ENCODE assay signal across 1 cellular context in the genomic region with DNA sequence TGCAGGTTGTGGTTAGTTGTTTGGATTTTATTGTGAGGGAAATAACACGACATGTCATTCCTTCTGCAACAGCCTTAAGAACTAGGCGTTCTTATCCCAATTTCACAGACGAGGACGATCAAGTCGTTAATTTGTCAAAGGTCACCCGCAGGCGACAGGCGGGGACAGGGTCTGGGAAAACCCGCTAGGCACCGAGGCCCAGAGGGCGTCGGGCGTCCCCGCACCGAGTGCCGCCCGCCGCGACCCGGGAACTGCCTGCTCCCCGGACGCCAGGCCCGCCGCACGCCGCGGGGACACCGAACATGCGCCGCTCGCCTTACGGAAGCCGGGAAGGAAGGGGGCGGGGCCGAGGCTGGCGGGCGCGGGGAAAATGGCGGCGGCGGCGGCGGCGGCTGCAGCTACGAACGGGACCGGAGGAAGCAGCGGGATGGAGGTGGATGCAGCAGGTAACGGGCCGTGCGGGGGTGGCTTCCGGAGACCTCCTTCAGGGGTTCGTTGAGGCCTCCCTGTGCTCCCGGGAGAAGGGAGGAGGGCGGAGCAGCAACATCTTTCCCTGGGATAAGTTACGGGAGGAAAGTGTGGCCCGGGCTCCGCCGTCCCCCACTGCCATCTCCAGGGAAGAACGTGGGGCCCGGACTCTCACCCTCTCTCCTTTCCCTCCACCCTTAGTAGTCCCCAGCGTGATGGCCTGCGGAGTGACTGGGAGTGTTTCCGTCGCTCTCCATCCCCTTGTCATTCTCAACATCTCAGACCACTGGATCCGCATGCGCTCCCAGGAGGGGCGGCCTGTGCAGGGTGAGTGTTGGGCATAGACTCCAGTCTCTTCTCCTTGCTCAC.
A peak's percentile ranks its signal among the peaks of the same experiment; 100 is the strongest.
TF ChIP-seq lines count a peak whose summit lies in the region.

A gene (plus strand): TSS at position 349 of the 837 bp plus-strand sequence. CDS start 22 bp downstream, at position 371.

TF ChIP-seq in K562, 482 proteins besides CTCF, POLR2A, EP300 and RAD21 (continued from another document and continues in another):
- TF ChIP-seq, protein P1, sequence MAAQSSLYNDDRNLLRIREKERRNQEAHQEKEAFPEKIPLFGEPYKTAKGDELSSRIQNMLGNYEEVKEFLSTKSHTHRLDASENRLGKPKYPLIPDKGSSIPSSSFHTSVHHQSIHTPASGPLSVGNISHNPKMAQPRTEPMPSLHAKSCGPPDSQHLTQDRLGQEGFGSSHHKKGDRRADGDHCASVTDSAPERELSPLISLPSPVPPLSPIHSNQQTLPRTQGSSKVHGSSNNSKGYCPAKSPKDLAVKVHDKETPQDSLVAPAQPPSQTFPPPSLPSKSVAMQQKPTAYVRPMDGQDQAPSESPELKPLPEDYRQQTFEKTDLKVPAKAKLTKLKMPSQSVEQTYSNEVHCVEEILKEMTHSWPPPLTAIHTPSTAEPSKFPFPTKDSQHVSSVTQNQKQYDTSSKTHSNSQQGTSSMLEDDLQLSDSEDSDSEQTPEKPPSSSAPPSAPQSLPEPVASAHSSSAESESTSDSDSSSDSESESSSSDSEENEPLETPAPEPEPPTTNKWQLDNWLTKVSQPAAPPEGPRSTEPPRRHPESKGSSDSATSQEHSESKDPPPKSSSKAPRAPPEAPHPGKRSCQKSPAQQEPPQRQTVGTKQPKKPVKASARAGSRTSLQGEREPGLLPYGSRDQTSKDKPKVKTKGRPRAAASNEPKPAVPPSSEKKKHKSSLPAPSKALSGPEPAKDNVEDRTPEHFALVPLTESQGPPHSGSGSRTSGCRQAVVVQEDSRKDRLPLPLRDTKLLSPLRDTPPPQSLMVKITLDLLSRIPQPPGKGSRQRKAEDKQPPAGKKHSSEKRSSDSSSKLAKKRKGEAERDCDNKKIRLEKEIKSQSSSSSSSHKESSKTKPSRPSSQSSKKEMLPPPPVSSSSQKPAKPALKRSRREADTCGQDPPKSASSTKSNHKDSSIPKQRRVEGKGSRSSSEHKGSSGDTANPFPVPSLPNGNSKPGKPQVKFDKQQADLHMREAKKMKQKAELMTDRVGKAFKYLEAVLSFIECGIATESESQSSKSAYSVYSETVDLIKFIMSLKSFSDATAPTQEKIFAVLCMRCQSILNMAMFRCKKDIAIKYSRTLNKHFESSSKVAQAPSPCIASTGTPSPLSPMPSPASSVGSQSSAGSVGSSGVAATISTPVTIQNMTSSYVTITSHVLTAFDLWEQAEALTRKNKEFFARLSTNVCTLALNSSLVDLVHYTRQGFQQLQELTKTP (IDR thresholded peaks at IDR 0.05; ENCODE audit: low read depth in 1 of 2, partially characterized antibody in 2 of 2) = no peak
- TF ChIP-seq SRSF3 (IDR thresholded peaks at IDR 0.05; ENCODE audit: insufficient read depth, low read length) (no peak; the same call in 1 of the 2 replicates), ZBTB8A (IDR thresholded peaks at IDR 0.05; ENCODE audit: partially characterized antibody) (no peak), ZNF175 (CRISPR knock-in tag; IDR thresholded peaks at IDR 0.05; ENCODE audit: low read depth) (peak; percentile 60; the same call in 1 of the 2 replicates), ZBED1 (IDR thresholded peaks at IDR 0.05) (0 out of 2 replicates have a peak, but pooled peaks have one; percentile 70), FOSL1 (tag; conservative IDR thresholded peaks at IDR 0.05) (peak; percentile 39; the same call in 1 of the 2 replicates), ZC3H8 (IDR thresholded peaks at IDR 0.05) (no peak), NCOA4 (IDR thresholded peaks at IDR 0.05; ENCODE audit: partially characterized antibody) (no peak), ZNF384 (IDR thresholded peaks at IDR 0.05; ENCODE audit: low read depth, low read length) (no peak; the same call in none of the 2 replicates), CBFB (CRISPR knock-in tag; IDR thresholded peaks at IDR 0.05) (no peak), RBM15 (IDR thresholded peaks at IDR 0.05; ENCODE audit: insufficient read depth, low read length) (no peak), SNRNP70 (optimal IDR thresholded peaks at IDR 0.05; ENCODE audit: low read depth, low read length) (no peak), ZNF23 (CRISPR knock-in tag; IDR thresholded peaks at IDR 0.05) (no peak), STAT5A (IDR thresholded peaks at IDR 0.05; ENCODE audit: borderline replicate concordance, low read length) (no peak), NRF1 (conservative IDR thresholded peaks at IDR 0.05 in 1 of 2, IDR thresholded peaks at IDR 0.05 in 1 of 2) (peak; percentile 87 to 89), TAF1 (IDR thresholded peaks at IDR 0.05; ENCODE audit: control insufficient read depth, extremely low read depth, insufficient read depth, low read length, severe bottlenecking) (peak; percentile 98), TBP (optimal IDR thresholded peaks at IDR 0.05; ENCODE audit: low read depth, low read length) (no peak)
- TF ChIP-seq, protein P2, sequence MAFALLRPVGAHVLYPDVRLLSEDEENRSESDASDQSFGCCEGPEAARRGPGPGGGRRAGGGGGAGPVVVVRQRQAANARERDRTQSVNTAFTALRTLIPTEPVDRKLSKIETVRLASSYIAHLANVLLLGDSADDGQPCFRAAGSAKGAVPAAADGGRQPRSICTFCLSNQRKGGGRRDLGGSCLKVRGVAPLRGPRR (CRISPR knock-in tag; IDR thresholded peaks at IDR 0.05) = peak; percentile 73; the same call in 1 of the 2 replicates
- TF ChIP-seq, protein P3, sequence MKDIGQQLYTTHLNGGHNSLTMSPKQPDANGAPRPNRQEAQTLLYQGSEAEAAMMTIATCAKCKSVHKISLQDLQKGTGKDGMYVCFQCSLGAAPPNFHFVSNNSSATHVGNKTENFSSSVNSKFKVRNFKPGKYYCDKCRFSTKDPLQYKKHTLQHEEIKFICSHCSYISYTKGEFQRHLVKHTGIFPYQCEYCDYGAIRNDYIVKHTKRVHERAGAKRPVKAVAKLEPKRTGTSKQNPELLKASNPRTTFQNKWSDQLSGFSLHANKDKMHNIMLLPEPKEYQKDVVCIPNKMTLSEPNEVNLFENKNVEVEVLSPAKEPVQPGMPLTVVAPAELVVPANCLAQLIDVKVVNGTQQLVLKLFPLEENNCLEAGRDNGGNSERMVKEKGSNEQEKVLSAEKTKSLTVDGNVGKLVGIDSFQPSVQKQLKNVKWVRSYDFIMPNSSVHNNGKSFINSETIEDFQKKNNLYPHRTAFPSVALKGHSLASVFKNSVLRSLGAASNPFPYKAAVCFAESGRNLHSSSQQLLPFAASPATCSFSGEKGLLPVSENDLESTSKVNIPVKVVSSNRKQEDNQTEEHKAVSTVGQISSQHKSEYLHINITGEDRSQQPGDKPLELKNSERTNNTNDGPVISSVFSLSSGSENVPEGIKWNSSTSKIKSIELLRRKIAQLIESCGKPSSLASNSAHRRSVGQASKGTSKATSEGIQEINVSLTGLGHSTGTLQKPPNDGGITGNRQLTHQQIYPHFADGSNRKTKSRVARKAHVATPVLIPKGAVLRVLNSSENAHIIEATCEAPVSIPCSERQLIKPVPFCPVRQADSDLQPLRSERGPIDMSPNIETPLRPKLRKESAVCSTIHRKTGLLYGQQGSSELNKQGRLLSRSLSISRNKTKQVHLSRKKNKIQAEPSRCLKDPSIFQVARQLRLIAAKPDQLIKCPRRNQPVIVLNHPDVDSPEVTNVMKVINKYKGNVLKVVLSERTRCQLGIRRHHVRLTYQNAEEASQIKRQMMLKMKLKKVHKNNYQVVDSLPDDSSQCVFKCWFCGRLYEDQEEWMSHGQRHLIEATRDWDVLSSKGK (CRISPR knock-in tag; IDR thresholded peaks at IDR 0.05) = no peak
- TF ChIP-seq, protein P4, sequence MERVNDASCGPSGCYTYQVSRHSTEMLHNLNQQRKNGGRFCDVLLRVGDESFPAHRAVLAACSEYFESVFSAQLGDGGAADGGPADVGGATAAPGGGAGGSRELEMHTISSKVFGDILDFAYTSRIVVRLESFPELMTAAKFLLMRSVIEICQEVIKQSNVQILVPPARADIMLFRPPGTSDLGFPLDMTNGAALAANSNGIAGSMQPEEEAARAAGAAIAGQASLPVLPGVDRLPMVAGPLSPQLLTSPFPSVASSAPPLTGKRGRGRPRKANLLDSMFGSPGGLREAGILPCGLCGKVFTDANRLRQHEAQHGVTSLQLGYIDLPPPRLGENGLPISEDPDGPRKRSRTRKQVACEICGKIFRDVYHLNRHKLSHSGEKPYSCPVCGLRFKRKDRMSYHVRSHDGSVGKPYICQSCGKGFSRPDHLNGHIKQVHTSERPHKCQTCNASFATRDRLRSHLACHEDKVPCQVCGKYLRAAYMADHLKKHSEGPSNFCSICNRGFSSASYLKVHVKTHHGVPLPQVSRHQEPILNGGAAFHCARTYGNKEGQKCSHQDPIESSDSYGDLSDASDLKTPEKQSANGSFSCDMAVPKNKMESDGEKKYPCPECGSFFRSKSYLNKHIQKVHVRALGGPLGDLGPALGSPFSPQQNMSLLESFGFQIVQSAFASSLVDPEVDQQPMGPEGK (CRISPR knock-in tag; IDR thresholded peaks at IDR 0.05; ENCODE audit: borderline replicate concordance) = no peak
- TF ChIP-seq, protein P5, sequence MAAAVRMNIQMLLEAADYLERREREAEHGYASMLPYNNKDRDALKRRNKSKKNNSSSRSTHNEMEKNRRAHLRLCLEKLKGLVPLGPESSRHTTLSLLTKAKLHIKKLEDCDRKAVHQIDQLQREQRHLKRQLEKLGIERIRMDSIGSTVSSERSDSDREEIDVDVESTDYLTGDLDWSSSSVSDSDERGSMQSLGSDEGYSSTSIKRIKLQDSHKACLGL (CRISPR knock-in tag; IDR thresholded peaks at IDR 0.05; ENCODE audit: borderline replicate concordance, poor library complexity, severe bottlenecking) = peak; percentile 41
- TF ChIP-seq, protein P6, sequence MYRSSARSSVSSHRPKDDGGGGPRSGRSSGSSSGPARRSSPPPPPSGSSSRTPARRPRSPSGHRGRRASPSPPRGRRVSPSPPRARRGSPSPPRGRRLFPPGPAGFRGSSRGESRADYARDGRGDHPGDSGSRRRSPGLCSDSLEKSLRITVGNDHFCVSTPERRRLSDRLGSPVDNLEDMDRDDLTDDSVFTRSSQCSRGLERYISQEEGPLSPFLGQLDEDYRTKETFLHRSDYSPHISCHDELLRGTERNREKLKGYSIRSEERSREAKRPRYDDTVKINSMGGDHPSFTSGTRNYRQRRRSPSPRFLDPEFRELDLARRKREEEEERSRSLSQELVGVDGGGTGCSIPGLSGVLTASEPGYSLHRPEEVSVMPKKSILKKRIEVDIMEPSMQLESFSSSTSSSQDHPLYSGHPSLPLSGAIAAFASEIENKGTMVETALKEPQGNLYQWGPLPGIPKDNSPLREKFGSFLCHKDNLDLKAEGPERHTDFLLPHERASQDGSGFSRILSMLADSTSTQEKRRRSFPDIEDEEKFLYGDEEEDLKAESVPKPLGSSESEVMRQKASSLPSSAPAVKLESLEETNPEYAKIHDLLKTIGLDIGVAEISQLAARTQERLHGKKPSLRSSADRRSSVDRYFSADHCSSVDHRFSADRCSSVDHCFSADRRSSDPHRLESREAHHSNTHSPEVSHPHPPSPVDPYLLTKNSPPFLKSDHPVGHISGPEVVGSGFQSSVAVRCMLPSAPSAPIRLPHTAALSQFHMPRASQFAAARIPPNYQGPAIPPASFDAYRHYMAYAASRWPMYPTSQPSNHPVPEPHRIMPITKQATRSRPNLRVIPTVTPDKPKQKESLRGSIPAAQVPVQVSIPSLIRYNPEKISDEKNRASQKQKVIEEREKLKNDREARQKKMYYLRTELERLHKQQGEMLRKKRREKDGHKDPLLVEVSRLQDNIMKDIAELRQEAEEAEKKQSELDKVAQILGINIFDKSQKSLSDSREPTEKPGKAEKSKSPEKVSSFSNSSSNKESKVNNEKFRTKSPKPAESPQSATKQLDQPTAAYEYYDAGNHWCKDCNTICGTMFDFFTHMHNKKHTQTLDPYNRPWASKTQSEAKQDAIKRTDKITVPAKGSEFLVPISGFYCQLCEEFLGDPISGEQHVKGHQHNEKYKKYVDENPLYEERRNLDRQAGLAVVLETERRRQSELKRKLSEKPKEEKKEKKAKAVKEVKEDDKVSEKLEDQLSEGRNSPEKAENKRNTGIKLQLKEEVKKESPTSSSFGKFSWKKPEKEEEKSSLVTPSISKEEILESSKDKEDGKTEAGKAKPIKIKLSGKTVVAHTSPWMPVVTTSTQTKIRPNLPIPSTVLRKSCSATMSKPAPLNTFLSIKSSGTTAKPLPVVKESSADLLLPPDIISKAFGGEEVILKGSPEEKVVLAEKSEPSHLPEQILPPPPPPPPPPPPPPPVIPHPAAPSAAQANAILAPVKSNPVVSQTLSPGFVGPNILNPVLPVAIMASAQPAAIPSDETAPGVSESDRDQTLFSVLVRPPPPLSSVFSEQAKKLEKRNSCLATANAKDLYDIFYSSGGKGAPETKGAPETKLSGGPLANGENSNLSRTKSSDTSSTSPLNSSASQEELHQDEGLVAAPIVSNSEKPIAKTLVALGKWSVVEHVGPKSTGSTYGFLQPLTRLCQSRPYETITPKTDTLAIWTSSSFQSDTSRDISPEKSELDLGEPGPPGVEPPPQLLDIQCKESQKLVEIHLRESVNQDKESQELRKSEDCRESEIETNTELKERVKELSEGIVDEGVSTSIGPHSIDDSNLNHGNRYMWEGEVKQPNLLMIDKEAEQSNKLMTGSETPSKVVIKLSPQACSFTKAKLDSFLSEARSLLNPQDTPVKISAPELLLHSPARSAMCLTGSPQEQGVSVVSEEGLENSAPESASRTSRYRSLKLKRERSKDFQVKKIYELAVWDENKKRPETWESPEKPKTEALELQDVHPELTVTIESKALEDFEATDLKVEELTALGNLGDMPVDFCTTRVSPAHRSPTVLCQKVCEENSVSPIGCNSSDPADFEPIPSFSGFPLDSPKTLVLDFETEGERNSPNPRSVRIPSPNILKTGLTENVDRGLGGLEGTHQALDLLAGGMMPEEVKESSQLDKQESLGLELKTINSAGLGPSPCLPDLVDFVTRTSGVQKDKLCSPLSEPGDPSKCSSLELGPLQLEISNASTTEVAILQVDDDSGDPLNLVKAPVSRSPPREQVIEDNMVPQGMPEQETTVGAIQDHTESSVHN (IDR thresholded peaks at IDR 0.05; ENCODE audit: borderline replicate concordance in 1 of 2, low read depth in 1 of 2) = no peak
- TF ChIP-seq, protein P7, sequence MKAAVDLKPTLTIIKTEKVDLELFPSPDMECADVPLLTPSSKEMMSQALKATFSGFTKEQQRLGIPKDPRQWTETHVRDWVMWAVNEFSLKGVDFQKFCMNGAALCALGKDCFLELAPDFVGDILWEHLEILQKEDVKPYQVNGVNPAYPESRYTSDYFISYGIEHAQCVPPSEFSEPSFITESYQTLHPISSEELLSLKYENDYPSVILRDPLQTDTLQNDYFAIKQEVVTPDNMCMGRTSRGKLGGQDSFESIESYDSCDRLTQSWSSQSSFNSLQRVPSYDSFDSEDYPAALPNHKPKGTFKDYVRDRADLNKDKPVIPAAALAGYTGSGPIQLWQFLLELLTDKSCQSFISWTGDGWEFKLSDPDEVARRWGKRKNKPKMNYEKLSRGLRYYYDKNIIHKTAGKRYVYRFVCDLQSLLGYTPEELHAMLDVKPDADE (conservative IDR thresholded peaks at IDR 0.05; ENCODE audit: control insufficient read depth, low read depth, low read length) = 0 out of 2 replicates have a peak, but pooled peaks have one; percentile 53
